ENCODE assay signal across 3 cellular contexts in genomic region chr22:25708430-25708829, GRCh38. TPM values are rescaled to one million over a fixed set of nuclear protein-coding genes. Genes with fewer than 3 reads are reported as not detected.
"Had no signal": no experiment of that assay in that cellular context is flagged by ENCODE, and none has a peak within 500 bp of the region (broad histone marks: within the 10 kb centered on the region; RNA-seq: fewer than 3 reads in every experiment).

No MANE protein-coding gene starts in this region.

RNA-seq across cellular contexts. Expression of gene MYO18B, which starts 33.6 kb away (rescaled TPM):
- total RNA-seq: M059J, OCI-LY7, PC-9 had no signal
